ENCODE assay signal across 1 cellular context in the genomic region with DNA sequence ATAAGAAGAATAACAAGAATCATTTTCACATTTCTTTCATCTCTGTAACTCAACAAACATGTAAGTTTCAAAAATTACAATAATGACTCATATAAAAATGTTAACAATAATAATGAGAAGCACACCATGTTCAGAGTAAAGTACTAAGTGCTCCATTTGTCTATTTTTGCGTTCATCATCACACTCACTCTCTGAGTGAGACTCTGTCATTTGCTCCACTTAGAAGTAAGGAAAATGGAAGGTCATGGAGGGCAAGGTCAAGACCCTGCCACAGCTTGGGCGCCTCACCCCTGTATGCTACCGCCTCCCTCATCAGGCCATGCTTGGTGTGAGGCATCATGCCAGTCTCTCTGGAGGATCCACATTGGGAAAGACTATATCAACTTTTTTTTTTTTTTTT.
TF ChIP-seq lines count a peak whose summit lies in the region.

No MANE protein-coding gene starts in this region.

TF ChIP-seq in GM23338, 12 proteins besides CTCF, POLR2A, EP300 and RAD21 (continued from another document):
- TF ChIP-seq ZNF462 (CRISPR knock-in tag; IDR thresholded peaks at IDR 0.05) (no peak), ZNF331 (CRISPR knock-in tag; IDR thresholded peaks at IDR 0.05; ENCODE audit: low read depth) (no peak), NANOG (IDR thresholded peaks at IDR 0.05; ENCODE audit: borderline replicate concordance) (no peak)
